Comparison of ENCODE assay signal across 8 cellular contexts in genomic region chr16:72241930-72242329, GRCh38.
DNase-seq lines count a peak whose midpoint lies in the region; ATAC-seq and TF ChIP-seq lines count a peak whose summit lies in the region.

No MANE protein-coding gene starts in this region.

- H3K4me1 ChIP-seq in Peyer's patch (no peaks in the 10 kb centered on the region), esophagus squamous epithelium (no peaks in the 10 kb centered on the region)

- H3K36me3 ChIP-seq in Peyer's patch = no peaks in the 10 kb centered on the region
- no peaks in the 10 kb centered on the region for H3K36me3 ChIP-seq in esophagus squamous epithelium

- WGBS in esophagus squamous epithelium, 2 donors = 36 to 45% methylated on average over 7 of the region's 7 CpGs

- DNase-seq in EH (ENCODE audit: low read depth) (peak; percentile 71), Peyer's patch (no peak), esophagus squamous epithelium (lab: John Stamatoyannopoulos, UW) (no peak), non-pigmented ciliary epithelial cell (ENCODE audit: low read depth) (peak; percentile 19), activated gamma-delta T cell treated with Interleukin-2 at 50 U/mL for 16 hours (no peak)
- DNase-seq in stimulated activated naive CD4-positive, alpha-beta T cell (lab: John Stamatoyannopoulos, UW) = no peak
- no peak for DNase-seq in activated CD8-positive, alpha-beta memory T cell treated with anti-CD3 and anti-CD28 coated beads, Interleukin-2, amount 50 U/mL, for 4 hours

- TF ChIP-seq POLR2A in Peyer's patch (IDR thresholded peaks at IDR 0.05) = no peak
- no peak for TF ChIP-seq POLR2A in esophagus squamous epithelium (IDR thresholded peaks at IDR 0.05)

- TF ChIP-seq CTCF in Peyer's patch (IDR thresholded peaks at IDR 0.05) (peak in 5 of 6 experiments; percentile 24 to 78 (median 64)), esophagus squamous epithelium (IDR thresholded peaks at IDR 0.05) (peak in 4 of 6 experiments; percentile 46 to 67 (median 50))

- H3K9me3 ChIP-seq in Peyer's patch = no peaks in the 10 kb centered on the region
- H3K9me3 ChIP-seq in esophagus squamous epithelium = no peaks in the 10 kb centered on the region

- no peak overlapping the region for H3K27ac ChIP-seq in Peyer's patch
- no peak overlapping the region for H3K27ac ChIP-seq in esophagus squamous epithelium

- peak; percentile 61 for ATAC-seq in HG03342 (IDR thresholded peaks at IDR 0.05; ENCODE audit: unreplicated experiment)

- intact Hi-C loops in esophagus squamous epithelium (cut with DNase I) = no loop called here

- H3K4me3 ChIP-seq in Peyer's patch (no peak overlapping the region), esophagus squamous epithelium (no peak overlapping the region)

- H3K27me3 ChIP-seq in Peyer's patch (no peaks in the 10 kb centered on the region), esophagus squamous epithelium (no peaks in the 10 kb centered on the region)

Comparison
In these comparisons a context has a peak if more than half of its experiments do, and no peak if none do; other contexts are left out.
1. DNase-seq: peak in EH (single experiment) and non-pigmented ciliary epithelial cell (single experiment); none in Peyer's patch (0 of 3), esophagus squamous epithelium (single experiment), stimulated activated naive CD4-positive, alpha-beta T cell (0 of 6), activated gamma-delta T cell treated with Interleukin-2 at 50 U/mL for 16 hours (single experiment) and activated CD8-positive, alpha-beta memory T cell treated with anti-CD3 and anti-CD28 coated beads, Interleukin-2, amount 50 U/mL, for 4 hours (single experiment).